In genomic region chr2:182779323-182779722, GRCh38 we compare ENCODE assay signal across 23 cellular contexts.
DNase-seq lines count a peak whose midpoint lies in the region; ATAC-seq, FAIRE-seq and TF ChIP-seq lines count a peak whose summit lies in the region.
"Had no signal": no experiment of that assay in that cellular context is flagged by ENCODE, and none has a peak within 500 bp of the region (broad histone marks: within the 10 kb centered on the region; RNA-seq: fewer than 3 reads in every experiment).

No MANE protein-coding gene starts in this region.

- H3K27me3 Mint-ChIP-seq in WTC11 (ENCODE audit: low read depth): no peaks in the 10 kb centered on the region
- H3K27me3 Mint-ChIP-seq: B cell; CD4-positive, alpha-beta T cell had no signal

- H3K4me1 Mint-ChIP-seq in WTC11: peaks cover 3% of the 10 kb centered on the region; the same call in 1 of the 2 replicates
- H3K4me1 Mint-ChIP-seq: B cell had no signal

- no peak overlapping the region for H3K4me3 Mint-ChIP-seq in WTC11
- H3K4me3 Mint-ChIP-seq: B cell; CD4-positive, alpha-beta T cell; CD8-positive, alpha-beta T cell had no signal

- POLR2A ChIA-PET in A549 (lab: Yijun Ruan, JAX) (no interaction called here), WTC11 (lab: Charles Lee) (no interaction called here)

- no peak overlapping the region for H3K4me2 ChIP-seq in A549
- H3K4me2 ChIP-seq: BLaER1 treated with 17β-estradiol and CSF1 and Interleukin-3, amounts not matched to agents 10 nM and 100 nM had no signal

- H3K27ac ChIP-seq in A549: no peak overlapping the region
- no peak overlapping the region for H3K27ac ChIP-seq in aorta (ENCODE audit: low read depth in 1 of 2, low read length in 2 of 2)
- H3K27ac ChIP-seq: BLaER1 treated with 17β-estradiol and CSF1 and Interleukin-3, amounts not matched to agents 10 nM and 100 nM; C4-2B had no signal

- intact Hi-C loops in aorta (cut with DNase I): no loop called here

- peaks cover 12% of the 10 kb centered on the region for H3K9me3 Mint-ChIP-seq in WTC11
- H3K9me3 Mint-ChIP-seq: CD4-positive, alpha-beta T cell; CD8-positive, alpha-beta T cell had no signal

- ATAC-seq in A549: no peak
- no peak for ATAC-seq in WTC11
- ATAC-seq in GM18861 (IDR thresholded peaks at IDR 0.05; ENCODE audit: unreplicated experiment): no peak
- no peak for ATAC-seq in aorta (ENCODE audit: low FRiP score)
- ATAC-seq: CD8-positive, alpha-beta T cell had no signal

- DNase-seq in A549 (ENCODE audit: low read depth in 1 of 2, low spot score in 1 of 2): no peak
- no peak for DNase-seq in GM12892 (ENCODE audit: insufficient read length)
- no peak for DNase-seq in WTC11 (ENCODE audit: low spot score)
- DNase-seq in frontal cortex (ENCODE audit: low spot score in 2 of 2): no peak
- no peak for DNase-seq in aorta
- DNase-seq in H54 (ENCODE audit: insufficient read length, low spot score): no peak
- no peak for DNase-seq in NK-92 treated with Interleukin-12 subunit alpha and Interleukin-12 subunit beta, amount 100 ng/mL, for 24 hours (lab: John Stamatoyannopoulos, UW)
- DNase-seq: 8988T; AML-193; Caco-2; Calu3; CD4-positive, alpha-beta T cell; CD8-positive, alpha-beta T cell; DMS79 treated with DMSO at 0.1 percent for 48 hours; GF-D8 had no signal

- CTCF ChIA-PET in A549 (lab: Yijun Ruan, JAX): interaction anchor here (1.5 kb wide), 1 partner anchor 12 kb away, joined by 9 read pairs; no protein-coding TSS in a partner anchor
- CTCF ChIA-PET in WTC11 (lab: Charles Lee): interaction anchor here (1.1 to 2.3 kb wide), 2 partner anchors 12 to 201 kb away, joined by 4 to 9 read pairs; no protein-coding TSS in a partner anchor

- no peak for TF ChIP-seq EP300 in A549 (IDR thresholded peaks at IDR 0.05)

- TF ChIP-seq CTCF in A549 (IDR thresholded peaks at IDR 0.05) (no peak), WTC11 (IDR thresholded peaks at IDR 0.05) (no peak)

- 100% methylated on average over 1 of the region's 1 CpG for WGBS in A549 (ENCODE audit: missing lambda C conversion rate)
- 96 to 99% methylated on average over 1 of the region's 1 CpG for WGBS in aorta, 2 donors

- TF ChIP-seq POLR2A in A549 (IDR thresholded peaks at IDR 0.05; ENCODE audit: low read length) (no peak), GM12892 (IDR thresholded peaks at IDR 0.05; ENCODE audit: low read depth, low read length) (no peak), H54 (IDR thresholded peaks at IDR 0.05; ENCODE audit: low read depth, low read length) (no peak)

- no peak for TF ChIP-seq RAD21 in A549 (conservative IDR thresholded peaks at IDR 0.05 in 1 of 2, IDR thresholded peaks at IDR 0.05 in 1 of 2)

- H3K9me3 ChIP-seq in A549 (no peaks in the 10 kb centered on the region), aorta (ENCODE audit: control insufficient read depth, low read length) (no peaks in the 10 kb centered on the region)
- H3K9me3 ChIP-seq: Caco-2 had no signal

- H3K36me3 ChIP-seq in aorta (ENCODE audit: control insufficient read depth in 1 of 2, insufficient read depth in 2 of 2, low read length in 1 of 2): peaks cover 0 to 8% of the 10 kb centered on the region in 2 donors

- peaks cover 31% of the 10 kb centered on the region for H3K36me3 Mint-ChIP-seq in WTC11

- no peak overlapping the region for H3K27ac Mint-ChIP-seq in WTC11
- H3K27ac Mint-ChIP-seq: B cell; CD4-positive, alpha-beta T cell; CD8-positive, alpha-beta T cell had no signal

- FAIRE-seq in A549 (lab: Jason Lieb, UNC) (no peak), GM12892 (lab: Jason Lieb, UNC) (peak; percentile 72), frontal cortex (lab: Jason Lieb, UNC) (peak; percentile 48), H54 (lab: Jason Lieb, UNC) (no peak)
- FAIRE-seq: D721Med, GM12891, GM18507, GM19239 had no signal

- no peak overlapping the region for H3K4me3 ChIP-seq in A549
- no peak overlapping the region for H3K4me3 ChIP-seq in aorta (ENCODE audit: low read length in 2 of 2)
- H3K4me3 ChIP-seq: BLaER1 treated with 17β-estradiol and CSF1 and Interleukin-3, amounts not matched to agents 10 nM and 100 nM had no signal

- H3K27me3 ChIP-seq in aorta (ENCODE audit: control insufficient read depth in 1 of 2, insufficient read depth in 2 of 2, low read length in 1 of 2): no peaks in the 10 kb centered on the region
- H3K27me3 ChIP-seq: BLaER1 treated with 17β-estradiol and CSF1 and Interleukin-3, amounts not matched to agents 10 nM and 100 nM had no signal

- no peaks in the 10 kb centered on the region for H3K4me1 ChIP-seq in A549
- no peaks in the 10 kb centered on the region for H3K4me1 ChIP-seq in aorta (ENCODE audit: control insufficient read depth in 1 of 2, insufficient read depth in 2 of 2, low read length in 2 of 2)
- H3K4me1 ChIP-seq: BLaER1 treated with 17β-estradiol and CSF1 and Interleukin-3, amounts not matched to agents 10 nM and 100 nM; Caco-2 had no signal

TF ChIP-seq in A549, 52 proteins besides CTCF, POLR2A, EP300 and RAD21:
- TF ChIP-seq NFE2L2 (conservative IDR thresholded peaks at IDR 0.05; ENCODE audit: low read length) (no peak), FOXS1 (CRISPR knock-in tag; IDR thresholded peaks at IDR 0.05) (no peak), MAFK (IDR thresholded peaks at IDR 0.05; ENCODE audit: partially characterized antibody) (peak; percentile 36), CHD4 (IDR thresholded peaks at IDR 0.05; ENCODE audit: borderline replicate concordance) (no peak), RFX5 (IDR thresholded peaks at IDR 0.05) (no peak), GATA3 (IDR thresholded peaks at IDR 0.05; ENCODE audit: borderline replicate concordance) (no peak), CBX8 (IDR thresholded peaks at IDR 0.05) (no peak), ELK1 (IDR thresholded peaks at IDR 0.05; ENCODE audit: low read depth, low read length) (no peak)

TF ChIP-seq in WTC11, 78 proteins besides CTCF, POLR2A, EP300 and RAD21:
- TF ChIP-seq TP53 (CRISPR knock-in tag; IDR thresholded peaks at IDR 0.05) (no peak), ZNF121 (CRISPR knock-in tag; IDR thresholded peaks at IDR 0.05) (peak; percentile 89)
